ENCODE assay signal across 22 cellular contexts in genomic region chr4:110629214-110629754, GRCh38. TPM values are rescaled to one million over a fixed set of nuclear protein-coding genes. Genes with fewer than 3 reads are reported as not detected.
DNase-seq lines count a peak whose midpoint lies in the region; ATAC-seq and TF ChIP-seq lines count a peak whose summit lies in the region.
"Had no signal": no experiment of that assay in that cellular context is flagged by ENCODE, and none has a peak within 500 bp of the region (broad histone marks: within the 10 kb centered on the region; RNA-seq: fewer than 3 reads in every experiment).

No MANE protein-coding gene starts in this region.

- peaks cover 5% of the 10 kb centered on the region for H3K4me1 ChIP-seq in ES-I3 (ENCODE audit: insufficient read depth, low read length)
- peaks cover 23% of the 10 kb centered on the region for H3K4me1 ChIP-seq in iPS-18a (ENCODE audit: control insufficient read depth, low read depth, low read length)
- H3K4me1 ChIP-seq in neural progenitor cell: peaks cover 42% of the 10 kb centered on the region

- CTCF ChIA-PET in WTC11 (lab: Charles Lee): interaction anchor here (0.9 to 1.8 kb wide), 3 partner anchors 8 to 536 kb away, joined by 3 to 7 read pairs (median 4); no protein-coding TSS in a partner anchor
- CTCF ChIA-PET in T-cell (lab: Charles Lee): no interaction called here

- H3K79me2 ChIP-seq in neural progenitor cell (ENCODE audit: low read depth): no peaks in the 10 kb centered on the region

- H3K27me3 Mint-ChIP-seq in WTC11 (ENCODE audit: low read depth): peaks cover 100% of the 10 kb centered on the region
- H3K27me3 Mint-ChIP-seq in neural progenitor cell (ENCODE audit: insufficient read depth, low read depth): peaks cover 91% of the 10 kb centered on the region
- H3K27me3 Mint-ChIP-seq in T-cell: peaks cover 82 to 89% of the 10 kb centered on the region in 2 donors

- H3K27ac ChIP-seq in iPS-18a (ENCODE audit: low read length) (no peak overlapping the region), neural progenitor cell (no peak overlapping the region), dorsolateral prefrontal cortex (no peak overlapping the region)
- H3K27ac ChIP-seq: SK-N-MC, suprapubic skin had no signal

- TF ChIP-seq CTCF in WTC11 (IDR thresholded peaks at IDR 0.05) (no peak), neural progenitor cell (IDR thresholded peaks at IDR 0.05) (no peak), dorsolateral prefrontal cortex (IDR thresholded peaks at IDR 0.05 in 54 of 56, conservative IDR thresholded peaks at IDR 0.05 in 2 of 56; ENCODE audit: low read depth in 1 of 56, partially characterized antibody in 56 of 56) (no peak)

- H3K9ac ChIP-seq in ES-I3 (ENCODE audit: low read depth, low read length): peak overlapping the region; percentile 44; the same call in 1 of the 2 replicates
- H3K9ac ChIP-seq in iPS-18a (ENCODE audit: low read length): no peak overlapping the region
- no peak overlapping the region for H3K9ac ChIP-seq in neural progenitor cell

- POLR2A ChIA-PET in WTC11 (lab: Charles Lee): no interaction called here
- POLR2A ChIA-PET in T-cell (lab: Charles Lee): no interaction called here

- ATAC-seq in WTC11 (peak; percentile 3; the same call in 1 of the 2 replicates), T-cell (replicated peaks in 1 of 4) (no peak), GM19467 (IDR thresholded peaks at IDR 0.05; ENCODE audit: unreplicated experiment) (no peak)
- ATAC-seq: activated T-helper 17 cell treated with anti-CD3 and anti-CD28 coated beads, Interleukin-2, amount 50 U/mL, for 72 hours; CD8-positive, alpha-beta T cell; esophagus mucosa; natural killer cell treated with Interleukin-12 subunit alpha and Interleukin-12 subunit beta and Interleukin-15 and Interleukin-18, amount 100 ng/mL, for 72 hours had no signal

- H3K9me3 ChIP-seq in ES-I3 (ENCODE audit: control insufficient read depth, insufficient read depth, low read length) (no peaks in the 10 kb centered on the region), iPS-18a (ENCODE audit: control insufficient read depth, low read depth, low read length) (no peaks in the 10 kb centered on the region), neural progenitor cell (ENCODE audit: low read depth) (no peaks in the 10 kb centered on the region)
- H3K9me3 ChIP-seq: suprapubic skin had no signal

- DNase-seq in WTC11 (ENCODE audit: low spot score) (peak; percentile 48), neural progenitor cell (ENCODE audit: low spot score) (peak; percentile 54), T-cell (no peak), dorsolateral prefrontal cortex (no peak)
- DNase-seq: activated CD4-positive, CD25-positive, alpha-beta regulatory T cell treated with anti-CD3 and anti-CD28 coated beads, Interleukin-2, amount 50 U/mL, for 72 hours; CD8-positive, alpha-beta T cell; dermis blood vessel endothelial cell; immature natural killer cell; KBM-7; MV-4-11; NCI-H1930; NCI-H446; T1000 had no signal

- H3K27ac Mint-ChIP-seq in WTC11 (no peak overlapping the region), neural progenitor cell (no peak overlapping the region), T-cell (no peak overlapping the region)
- H3K27ac Mint-ChIP-seq: activated T-helper 17 cell treated with anti-CD3 and anti-CD28 coated beads, Interleukin-2, amount 50 U/mL, for 72 hours; CD8-positive, alpha-beta T cell; immature natural killer cell; natural killer cell treated with Interleukin-12 subunit alpha and Interleukin-12 subunit beta and Interleukin-15 and Interleukin-18, amount 100 ng/mL, for 72 hours had no signal

- H3K36me3 ChIP-seq in ES-I3 (ENCODE audit: insufficient read depth, low read length): no peaks in the 10 kb centered on the region
- no peaks in the 10 kb centered on the region for H3K36me3 ChIP-seq in iPS-18a (ENCODE audit: control insufficient read depth, low read depth, low read length)
- no peaks in the 10 kb centered on the region for H3K36me3 ChIP-seq in neural progenitor cell
- H3K36me3 ChIP-seq: suprapubic skin had no signal

- H4K20me1 ChIP-seq in neural progenitor cell (ENCODE audit: low read depth): peaks cover 54% of the 10 kb centered on the region

- peak overlapping the region; percentile 82 for H3K4me2 ChIP-seq in neural progenitor cell

- H2AFZ ChIP-seq in neural progenitor cell (replicated peaks): no peak overlapping the region

- H3K27me3 ChIP-seq in iPS-18a (ENCODE audit: control insufficient read depth, insufficient read depth, low read length) (peaks cover 100% of the 10 kb centered on the region), neural progenitor cell (peaks cover 99% of the 10 kb centered on the region), dorsolateral prefrontal cortex (peaks cover 54 to 100% (median 100%) of the 10 kb centered on the region in 45 donors)

- peaks cover 75% of the 10 kb centered on the region for H3K4me1 Mint-ChIP-seq in WTC11
- peaks cover 32% of the 10 kb centered on the region for H3K4me1 Mint-ChIP-seq in neural progenitor cell
- peaks cover 15 to 30% (median 24%) of the 10 kb centered on the region in 3 donors for H3K4me1 Mint-ChIP-seq in T-cell

- intact Hi-C loops in dorsolateral prefrontal cortex (cut with DNase I): loop anchor here (10.0 kb wide), 2 partner anchors 1886 to 1896 kb away; partner anchors contain the start of gene NEUROG2 (in 1 of the 2)

- H3K4me3 Mint-ChIP-seq in WTC11: peak overlapping the region; percentile 85
- no peak overlapping the region for H3K4me3 Mint-ChIP-seq in neural progenitor cell
- peak overlapping the region in 1 of 3 donors; percentile 6 for H3K4me3 Mint-ChIP-seq in T-cell
- H3K4me3 Mint-ChIP-seq: activated T-helper 17 cell treated with anti-CD3 and anti-CD28 coated beads, Interleukin-2, amount 50 U/mL, for 72 hours; CD8-positive, alpha-beta T cell; natural killer cell treated with Interleukin-12 subunit alpha and Interleukin-12 subunit beta and Interleukin-15 and Interleukin-18, amount 100 ng/mL, for 72 hours had no signal

- no peaks in the 10 kb centered on the region for H3K9me3 Mint-ChIP-seq in WTC11
- peaks cover 6% of the 10 kb centered on the region for H3K9me3 Mint-ChIP-seq in neural progenitor cell
- H3K9me3 Mint-ChIP-seq in T-cell: peaks cover 4 to 11% (median 5%) of the 10 kb centered on the region in 3 donors
- H3K9me3 Mint-ChIP-seq: CD8-positive, alpha-beta T cell had no signal

- H3K36me3 Mint-ChIP-seq in WTC11 (no peaks in the 10 kb centered on the region), neural progenitor cell (no peaks in the 10 kb centered on the region), T-cell (peaks cover 6% of the 10 kb centered on the region)
- H3K36me3 Mint-ChIP-seq: CD8-positive, alpha-beta T cell had no signal

- peaks cover 48% of the 10 kb centered on the region for H3F3A ChIP-seq in neural progenitor cell (ENCODE audit: low read depth)

- H3K4me3 ChIP-seq in iPS-18a (ENCODE audit: low read length) (peak overlapping the region; percentile 47), neural progenitor cell (peak overlapping the region; percentile 37), dorsolateral prefrontal cortex (no peak overlapping the region)
- H3K4me3 ChIP-seq: lung, SK-N-MC, suprapubic skin had no signal

TF ChIP-seq in WTC11, 78 proteins besides CTCF, POLR2A, EP300 and RAD21:
- TF ChIP-seq KAT7 (CRISPR knock-in tag; IDR thresholded peaks at IDR 0.05; ENCODE audit: borderline replicate concordance) (no peak), USF2 (CRISPR knock-in tag; IDR thresholded peaks at IDR 0.05) (no peak), FOXP4 (CRISPR knock-in tag; IDR thresholded peaks at IDR 0.05) (0 out of 2 replicates have a peak, but pooled peaks have one; percentile 51), ATF1 (CRISPR knock-in tag; IDR thresholded peaks at IDR 0.05) (no peak)

RNA-seq across cellular contexts. Expression of gene PITX2, which starts 6.4 kb away (rescaled TPM):
- total RNA-seq in WTC11 (2021) (11.3 to 24.9 TPM (median 12.2 TPM) in 3 replicates), neural progenitor cell (ENCODE audit: low replicate concordance) (0.59 and 1.6 TPM in 2 replicates), T-cell (not detected), dorsolateral prefrontal cortex (not detected)
- total RNA-seq: CD8-positive, alpha-beta T cell; dermis blood vessel endothelial cell; lung; natural killer cell treated with Interleukin-12 subunit alpha and Interleukin-12 subunit beta and Interleukin-15 and Interleukin-18, amount 100 ng/mL, for 72 hours had no signal

Comparison
In these comparisons a context has a peak if more than half of its experiments do, and no peak if none do; other contexts are left out.
1. DNase-seq: peak in WTC11 (single experiment) and neural progenitor cell (single experiment); none in T-cell (0 of 34) and dorsolateral prefrontal cortex (0 of 10).
2. H3K4me3 ChIP-seq: peak in iPS-18a (single experiment) and neural progenitor cell (single experiment); none in dorsolateral prefrontal cortex (0 of 59).